25 cellular contexts compared by ENCODE assay signal in genomic region chr3:123606527-123606926, GRCh38. TPM values are rescaled to one million over a fixed set of nuclear protein-coding genes. Genes with fewer than 3 reads are reported as not detected.
A peak's percentile ranks its signal among the peaks of the same experiment; 100 is the strongest.
DNase-seq lines count a peak whose midpoint lies in the region; ATAC-seq and TF ChIP-seq lines count a peak whose summit lies in the region.
"Had no signal": no experiment of that assay in that cellular context is flagged by ENCODE, and none has a peak within 500 bp of the region (broad histone marks: within the 10 kb centered on the region; RNA-seq: fewer than 3 reads in every experiment).

No MANE protein-coding gene starts in this region.

- H3K27ac ChIP-seq in PC-9 (peak overlapping the region; percentile 95), foreskin keratinocyte (peak overlapping the region; percentile 79)
- H3K27ac ChIP-seq: C4-2B, KMS-11, ovary, right atrium auricular region, spleen, upper lobe of right lung had no signal

- H4K20me1 ChIP-seq in PC-9 (ENCODE audit: insufficient read depth): no peaks in the 10 kb centered on the region

- H3K4me3 Mint-ChIP-seq in progenitor cell of endocrine pancreas (ENCODE audit: low read depth): peak overlapping the region; percentile 14
- H3K4me3 Mint-ChIP-seq: activated CD4-positive, alpha-beta T cell treated with anti-CD3 and anti-CD28 coated beads for 36 hours; central memory CD8-positive, alpha-beta T cell; natural killer cell treated with Interleukin-12 subunit alpha and Interleukin-12 subunit beta and Interleukin-15 and Interleukin-18, amount 100 ng/mL, for 72 hours; stimulated activated effector memory CD8-positive, alpha-beta T cell treated with anti-CD3 and anti-CD28 coated beads, Interleukin-12 subunit alpha, Interleukin-12 subunit beta, amount 100 ng/mL, for 72 hours; T-helper 2 cell treated with Interferon-gamma antibody and Interleukin-4, amounts not matched to agents 5 μg/mL and 100 μg/mL, for 36 hours had no signal

- H3K4me1 Mint-ChIP-seq in progenitor cell of endocrine pancreas (ENCODE audit: low read depth): peaks cover 40% of the 10 kb centered on the region
- H3K4me1 Mint-ChIP-seq: central memory CD8-positive, alpha-beta T cell; stimulated activated effector memory CD8-positive, alpha-beta T cell treated with anti-CD3 and anti-CD28 coated beads, Interleukin-12 subunit alpha, Interleukin-12 subunit beta, amount 100 ng/mL, for 72 hours had no signal

- peak overlapping the region; percentile 87 for H3K27ac Mint-ChIP-seq in progenitor cell of endocrine pancreas
- H3K27ac Mint-ChIP-seq: natural killer cell treated with Interleukin-12 subunit alpha and Interleukin-12 subunit beta and Interleukin-15 and Interleukin-18, amount 100 ng/mL, for 72 hours; stimulated activated effector memory CD8-positive, alpha-beta T cell treated with anti-CD3 and anti-CD28 coated beads, Interleukin-12 subunit alpha, Interleukin-12 subunit beta, amount 100 ng/mL, for 72 hours; T-helper 2 cell treated with Interferon-gamma antibody and Interleukin-4, amounts not matched to agents 5 μg/mL and 100 μg/mL, for 36 hours had no signal

- no peak for TF ChIP-seq CTCF in GM12865 (IDR thresholded peaks at IDR 0.05; ENCODE audit: insufficient read depth, low read depth, low read length, missing control alignments)
- no peak for TF ChIP-seq CTCF in PC-9 (conservative IDR thresholded peaks at IDR 0.05)
- TF ChIP-seq CTCF in foreskin keratinocyte (conservative IDR thresholded peaks at IDR 0.05): no peak
- TF ChIP-seq CTCF in progenitor cell of endocrine pancreas (IDR thresholded peaks at IDR 0.05; ENCODE audit: unreplicated experiment): no peak

- intact Hi-C loops in PC-9 (cut with micrococcal nuclease; ENCODE audit: unreplicated experiment): loop anchor here (1.0 kb wide), 1 partner anchor 19 kb away; no protein-coding TSS in a partner anchor

- H3K4me3 ChIP-seq in GM12865 (ENCODE audit: low read depth, low read length) (peak overlapping the region; percentile 27; the same call in 1 of the 2 replicates), PC-9 (no peak overlapping the region)
- H3K4me3 ChIP-seq: ovary, right atrium auricular region, spleen, upper lobe of right lung had no signal

- H3K27me3 ChIP-seq in PC-9 (ENCODE audit: insufficient read depth, low read depth) (no peaks in the 10 kb centered on the region), foreskin keratinocyte (no peaks in the 10 kb centered on the region)
- H3K27me3 ChIP-seq: ovary, right atrium auricular region, spleen, upper lobe of right lung had no signal

- H3K9me3 Mint-ChIP-seq in progenitor cell of endocrine pancreas (ENCODE audit: low read depth): no peaks in the 10 kb centered on the region
- H3K9me3 Mint-ChIP-seq: central memory CD8-positive, alpha-beta T cell; natural killer cell treated with Interleukin-12 subunit alpha and Interleukin-12 subunit beta and Interleukin-15 and Interleukin-18, amount 100 ng/mL, for 72 hours; stimulated activated effector memory CD8-positive, alpha-beta T cell treated with anti-CD3 and anti-CD28 coated beads, Interleukin-12 subunit alpha, Interleukin-12 subunit beta, amount 100 ng/mL, for 72 hours; T-helper 2 cell treated with Interferon-gamma antibody and Interleukin-4, amounts not matched to agents 5 μg/mL and 100 μg/mL, for 36 hours had no signal

- no peaks in the 10 kb centered on the region for H3K9me3 ChIP-seq in PC-9 (ENCODE audit: insufficient read depth, low read depth)
- H3K9me3 ChIP-seq: ovary, right atrium auricular region, spleen, upper lobe of right lung had no signal

- ATAC-seq in foreskin keratinocyte (no peak), GM21825 (IDR thresholded peaks at IDR 0.05; ENCODE audit: unreplicated experiment) (no peak)
- ATAC-seq: left ventricle myocardium superior had no signal

- H3K9me2 ChIP-seq in PC-9 (ENCODE audit: insufficient read depth): no peaks in the 10 kb centered on the region; the same call in 1 of the 2 replicates

- DNase-seq in GM12865 (ENCODE audit: low read depth): no peak
- DNase-seq in PC-9: no peak
- DNase-seq in foreskin keratinocyte: no peak
- DNase-seq in progenitor cell of endocrine pancreas (ENCODE audit: low spot score, unreplicated experiment): no peak
- DNase-seq in nucleus accumbens (lab: John Stamatoyannopoulos, UW): no peak
- DNase-seq in ecto neural progenitor cell (ENCODE audit: low spot score): no peak
- DNase-seq: activated CD4-positive, alpha-beta T cell treated with anti-CD3 and anti-CD28 coated beads for 36 hours; activated effector memory CD4-positive, alpha-beta T cell treated with anti-CD3 and anti-CD28 coated beads, Interleukin-2, amount 50 U/mL, for 16 hours; activated T-cell treated with anti-CD3 and anti-CD28 coated beads, Interleukin-2, amount 50 U/mL, for 1 hour; dermis blood vessel endothelial cell; H7; left ventricle myocardium superior; MV-4-11; ovary; spleen; stimulated activated CD4-positive, alpha-beta T cell treated with anti-CD3 and anti-CD28 coated beads, Interleukin-4, amount 100 ng/mL, for 24 hours; upper lobe of right lung had no signal

- peaks cover 35% of the 10 kb centered on the region for H3F3A ChIP-seq in PC-9 (ENCODE audit: insufficient read depth, low read depth)

- no peaks in the 10 kb centered on the region for H3K27me3 Mint-ChIP-seq in progenitor cell of endocrine pancreas
- H3K27me3 Mint-ChIP-seq: activated CD4-positive, alpha-beta T cell treated with anti-CD3 and anti-CD28 coated beads for 36 hours; central memory CD8-positive, alpha-beta T cell; natural killer cell treated with Interleukin-12 subunit alpha and Interleukin-12 subunit beta and Interleukin-15 and Interleukin-18, amount 100 ng/mL, for 72 hours had no signal

- H3K4me1 ChIP-seq in PC-9 (replicated peaks; ENCODE audit: insufficient read depth) (peaks cover 54% of the 10 kb centered on the region), foreskin keratinocyte (peaks cover 41% of the 10 kb centered on the region)
- H3K4me1 ChIP-seq: upper lobe of right lung had no signal

- peaks cover 10% of the 10 kb centered on the region; the same call in 1 of the 2 replicates for H3K79me2 ChIP-seq in PC-9 (ENCODE audit: low read depth)

- H3K36me3 ChIP-seq in PC-9 (ENCODE audit: low read depth): no peaks in the 10 kb centered on the region
- H3K36me3 ChIP-seq: ovary, right atrium auricular region had no signal

- H3K4me2 ChIP-seq in PC-9: peak overlapping the region; percentile 62; the same call in 1 of the 2 replicates
- H3K4me2 ChIP-seq: KMS-11 had no signal

- peaks cover 3% of the 10 kb centered on the region for H3K36me3 Mint-ChIP-seq in progenitor cell of endocrine pancreas (ENCODE audit: insufficient read depth)
- H3K36me3 Mint-ChIP-seq: natural killer cell treated with Interleukin-12 subunit alpha and Interleukin-12 subunit beta and Interleukin-15 and Interleukin-18, amount 100 ng/mL, for 72 hours; stimulated activated effector memory CD8-positive, alpha-beta T cell treated with anti-CD3 and anti-CD28 coated beads, Interleukin-12 subunit alpha, Interleukin-12 subunit beta, amount 100 ng/mL, for 72 hours had no signal

- TSS peak; percentile 13 for BruUV-seq in PC-9 (replicated peaks; lab: Mats Ljungman, UMichigan)

- CTCF ChIA-PET in PC-9 (lab: Charles Lee): interaction anchor here (1.1 kb wide), 1 partner anchor 36 kb away, joined by 6 read pairs; no protein-coding TSS in a partner anchor

- H2AFZ ChIP-seq in PC-9: no peak overlapping the region

- POLR2A ChIA-PET in PC-9 (lab: Charles Lee; ENCODE audit: unreplicated experiment): interaction anchor here (1.6 kb wide), 1 partner anchor 20 kb away, joined by 12 read pairs; no protein-coding TSS in a partner anchor

RNA-seq across cellular contexts. Expression of gene HACD2, which starts 21.7 kb away (rescaled TPM):
- total RNA-seq in PC-9 (2021) (38.4 and 53.3 TPM in 2 replicates), foreskin keratinocyte (61.6 and 69.3 TPM in 2 replicates), progenitor cell of endocrine pancreas (54.4 and 57.6 TPM in 2 replicates)
- polyA plus RNA-seq in foreskin keratinocyte: 21.3 and 22.9 TPM in 2 replicates
